Comparison of ENCODE assay signal across 8 cellular contexts in the genomic region with DNA sequence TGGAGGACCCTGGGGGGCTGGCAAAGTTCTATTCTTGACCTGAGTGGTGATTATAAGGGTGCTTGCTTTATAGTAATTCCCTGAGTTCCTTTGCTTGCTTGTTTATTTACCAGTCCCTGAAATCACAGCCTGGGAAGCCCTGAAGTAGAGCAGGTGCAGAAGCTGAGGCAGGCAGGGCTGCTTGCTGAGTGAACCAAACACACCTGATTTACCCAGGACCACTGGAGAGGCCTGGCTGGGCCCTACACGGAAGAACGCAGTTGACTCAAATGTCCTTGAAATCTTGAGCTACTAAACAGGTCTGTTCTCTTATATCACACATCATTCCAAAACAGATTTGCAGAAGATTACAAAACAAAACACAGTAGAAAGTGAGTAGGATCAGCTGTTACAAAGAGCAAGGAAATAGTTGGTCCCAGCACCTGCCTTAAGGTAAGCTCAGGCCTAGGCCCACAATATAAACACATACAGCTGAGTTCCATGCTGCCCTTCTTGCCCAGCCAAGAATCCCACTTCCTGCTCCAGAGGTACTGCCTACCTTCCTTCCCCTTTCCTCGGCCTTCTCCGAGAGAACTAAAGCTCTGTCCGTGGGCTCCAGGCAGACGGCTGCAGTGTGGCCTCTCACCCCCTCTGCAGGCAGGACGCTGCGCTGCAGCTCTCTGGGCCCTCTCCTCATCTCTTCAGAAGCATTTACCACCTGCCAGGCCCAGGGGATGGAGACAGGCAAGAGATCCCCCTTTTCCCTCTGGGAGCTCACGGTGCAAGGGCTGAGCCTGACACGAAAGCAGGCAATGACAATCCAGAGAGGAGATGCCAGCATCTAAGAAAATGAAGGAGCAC. TPM values are rescaled to one million over a fixed set of nuclear protein-coding genes. Genes with fewer than 3 reads are reported as not detected.
DNase-seq lines count a peak whose midpoint lies in the region; ATAC-seq and TF ChIP-seq lines count a peak whose summit lies in the region.

No MANE protein-coding gene starts in this region.

- H3K4me1 Mint-ChIP-seq in activated CD4-positive, alpha-beta T cell treated with anti-CD3 and anti-CD28 coated beads, Interleukin-2, amount 10 ng/mL, durations not matched to agents 24 days and 14 days = peaks cover 29% of the 10 kb centered on the region

- H3K27me3 ChIP-seq in AG04450 (ENCODE audit: control insufficient read depth, insufficient read depth, low read length) = no peaks in the 10 kb centered on the region
- no peaks in the 10 kb centered on the region for H3K27me3 ChIP-seq in colonic mucosa
- no peaks in the 10 kb centered on the region for H3K27me3 ChIP-seq in right lobe of liver

- TF ChIP-seq POLR2A in right lobe of liver (IDR thresholded peaks at IDR 0.05) = no peak

- H3K4me3 Mint-ChIP-seq in activated CD4-positive, alpha-beta T cell treated with anti-CD3 and anti-CD28 coated beads, Interleukin-2, amount 10 ng/mL, durations not matched to agents 24 days and 14 days = no peak overlapping the region

- peaks cover 36% of the 10 kb centered on the region for H3K36me3 Mint-ChIP-seq in activated CD4-positive, alpha-beta T cell treated with anti-CD3 and anti-CD28 coated beads, Interleukin-2, amount 10 ng/mL, durations not matched to agents 24 days and 14 days (ENCODE audit: low read depth)

- H3K9ac ChIP-seq in colonic mucosa (ENCODE audit: low read depth in 2 of 2, low read length in 2 of 2) = peak overlapping the region in 1 of 2 donors; percentile 3

- CTCF ChIA-PET in AG04450 (lab: Charles Lee) = interaction anchor here (0.6 to 3.7 kb wide), 63 partner anchors 9 to 937 kb away, joined by 3 to 123 read pairs (median 4); a partner anchor contains a TSS

- H3K9me3 ChIP-seq in AG04450 (ENCODE audit: control insufficient read depth, insufficient read depth, low read length) (no peaks in the 10 kb centered on the region), colonic mucosa (no peaks in the 10 kb centered on the region), right lobe of liver (no peaks in the 10 kb centered on the region)

- no peak overlapping the region for H3K4me3 ChIP-seq in AG04450 (ENCODE audit: low read depth, low read length)
- H3K4me3 ChIP-seq in colonic mucosa = no peak overlapping the region
- no peak overlapping the region for H3K4me3 ChIP-seq in right lobe of liver

- intact Hi-C loops in activated CD4-positive, alpha-beta T cell treated with anti-CD3 and anti-CD28 coated beads, Interleukin-2, amount 10 ng/mL, durations not matched to agents 24 days and 14 days (cut with micrococcal nuclease) = loop anchor here (1.0 to 5.0 kb wide), 5 partner anchors 45 to 223 kb away; a partner anchor contains a TSS
- intact Hi-C loops in colonic mucosa (cut with DNase I) (loop anchor here (2.0 to 5.0 kb wide), 2 partner anchors 123 to 225 kb away; a partner anchor contains a TSS), right lobe of liver (cut with DNase I) (loop anchor here in 1 of 2 donors (10.0 kb wide), 1 partner anchor 123 kb away; no protein-coding TSS in a partner anchor)

- peak; percentile 68 for ATAC-seq in GM18873 (IDR thresholded peaks at IDR 0.05; ENCODE audit: low FRiP score, unreplicated experiment)
- ATAC-seq in HG03196 (IDR thresholded peaks at IDR 0.05; ENCODE audit: unreplicated experiment) = peak; percentile 77
- ATAC-seq in right lobe of liver = peak; percentile 80 to 95 (median 92)

- TF ChIP-seq CTCF in AG04450 (IDR thresholded peaks at IDR 0.05; ENCODE audit: low read depth, low read length) (peak; percentile 99), colonic mucosa (IDR thresholded peaks at IDR 0.05) (peak; percentile 93), right lobe of liver (IDR thresholded peaks at IDR 0.05) (peak; percentile 81 to 89 (median 87))

- POLR2A ChIA-PET in AG04450 (lab: Yijun Ruan, JAX) = interaction anchor here (0.5 to 1.9 kb wide), 5 partner anchors 84 to 266 kb away, joined by 3 to 8 read pairs (median 4); a partner anchor contains a TSS

- H3K27ac Mint-ChIP-seq in activated CD4-positive, alpha-beta T cell treated with anti-CD3 and anti-CD28 coated beads, Interleukin-2, amount 10 ng/mL, durations not matched to agents 24 days and 14 days = peak overlapping the region; percentile 80

- WGBS in right lobe of liver (ENCODE audit: insufficient coverage, low coverage, low lambda C conversion rate, missing lambda C conversion rate) = 29% methylated on average over 9 of the region's 10 CpGs

- H3K9me3 Mint-ChIP-seq in activated CD4-positive, alpha-beta T cell treated with anti-CD3 and anti-CD28 coated beads, Interleukin-2, amount 10 ng/mL, durations not matched to agents 24 days and 14 days = no peaks in the 10 kb centered on the region

- H3K36me3 ChIP-seq in colonic mucosa = no peaks in the 10 kb centered on the region
- peaks cover 0 to 13% (median 2%) of the 10 kb centered on the region in 4 donors for H3K36me3 ChIP-seq in right lobe of liver

- no peaks in the 10 kb centered on the region for H3K27me3 Mint-ChIP-seq in activated CD4-positive, alpha-beta T cell treated with anti-CD3 and anti-CD28 coated beads, Interleukin-2, amount 10 ng/mL, durations not matched to agents 24 days and 14 days

- peak; percentile 41 for DNase-seq in AG04450 (ENCODE audit: low read depth, low spot score)
- DNase-seq in NCI-H510A (lab: John Stamatoyannopoulos, UW) = peak; percentile 55
- DNase-seq in activated CD4-positive, alpha-beta T cell treated with anti-CD3 and anti-CD28 coated beads, Interleukin-2, amount 10 ng/mL, durations not matched to agents 24 days and 14 days = peak; percentile 92
- DNase-seq in colonic mucosa = peak; percentile 84
- peak; percentile 71 to 72 (median 71) for DNase-seq in right lobe of liver
- DNase-seq in stimulated activated CD8-positive, alpha-beta memory T cell treated with anti-CD3 and anti-CD28 coated beads, Interleukin-12 subunit alpha, Interleukin-12 subunit beta, amount 100 ng/mL, for 1 hour (ENCODE audit: low read depth) = peak; percentile 52

- no peak overlapping the region for H3K27ac ChIP-seq in AG04450 (ENCODE audit: low read depth, low read length)
- no peak overlapping the region for H3K27ac ChIP-seq in colonic mucosa
- no peak overlapping the region for H3K27ac ChIP-seq in right lobe of liver

- no peaks in the 10 kb centered on the region for H3K4me1 ChIP-seq in colonic mucosa
- peaks cover 0 to 21% (median 10%) of the 10 kb centered on the region in 4 donors for H3K4me1 ChIP-seq in right lobe of liver

RNA-seq across cellular contexts. Expression of a gene that starts 46.1 kb away (rescaled TPM):
- polyA plus RNA-seq in AG04450 (2011; rRNA removed) = 0.91 and 1.3 TPM in 2 replicates
- polyA minus RNA-seq in AG04450 (2011; rRNA and poly(A)+ RNA removed) = 1.3 and 2.7 TPM in 2 replicates
- total RNA-seq in activated CD4-positive, alpha-beta T cell treated with anti-CD3 and anti-CD28 coated beads, Interleukin-2, amount 10 ng/mL, durations not matched to agents 24 days and 14 days = 0.19 TPM in 1 of 2 replicates, not detected in the other
- total RNA-seq in colonic mucosa = 1 to 10 TPM; 2.5 to 7.5 TPM
- 1 to 10 TPM in 1 of 6 experiments, under 1 TPM in 5; 0.19 to 1.1 (median 0.32) TPM for total RNA-seq in right lobe of liver

Comparison
In these comparisons a context has a peak if more than half of its experiments do, and no peak if none do; other contexts are left out.
1. DNase-seq: peak in every context shown above with its lines; median percentile 92 in activated CD4-positive, alpha-beta T cell treated with anti-CD3 and anti-CD28 coated beads, Interleukin-2, amount 10 ng/mL, durations not matched to agents 24 days and 14 days; 84 in colonic mucosa; 71 in right lobe of liver; 55 in NCI-H510A; 52 in stimulated activated CD8-positive, alpha-beta memory T cell treated with anti-CD3 and anti-CD28 coated beads, Interleukin-12 subunit alpha, Interleukin-12 subunit beta, amount 100 ng/mL, for 1 hour; 41 in AG04450.